ENCODE assay signal across 26 cellular contexts in genomic region chr6:104108587-104108986, GRCh38.
"Had no signal": no experiment of that assay in that cellular context is flagged by ENCODE, and none has a peak within 500 bp of the region (broad histone marks: within the 10 kb centered on the region; RNA-seq: fewer than 3 reads in every experiment).

No MANE protein-coding gene starts in this region.

- H3K36me3 ChIP-seq: colonic mucosa, esophagus muscularis mucosa, esophagus squamous epithelium, gastrocnemius medialis, gastroesophageal sphincter, heart left ventricle, heart right ventricle had no signal

- H3K4me1 ChIP-seq: colonic mucosa, esophagus muscularis mucosa, esophagus squamous epithelium, foreskin keratinocyte, gastrocnemius medialis, gastroesophageal sphincter, heart left ventricle, heart right ventricle had no signal

- H3K9me3 ChIP-seq: colonic mucosa, esophagus squamous epithelium, gastrocnemius medialis had no signal

- H3K4me2 ChIP-seq: hepatocyte had no signal

- H3K9me3 Mint-ChIP-seq: dendritic cell treated with granulocyte-macrophage colony-stimulating factor and Interleukin-4, amounts not matched to agents 40 ng/mL and 50 ng/mL, for 4 days had no signal

- H3K4me3 Mint-ChIP-seq: dendritic cell treated with granulocyte-macrophage colony-stimulating factor and Interleukin-4, amounts not matched to agents 40 ng/mL and 50 ng/mL, for 4 days; effector memory CD8-positive, alpha-beta T cell had no signal

- H3K27ac Mint-ChIP-seq: dendritic cell treated with granulocyte-macrophage colony-stimulating factor and Interleukin-4, amounts not matched to agents 40 ng/mL and 50 ng/mL, for 4 days; effector memory CD8-positive, alpha-beta T cell had no signal

- ATAC-seq: effector memory CD8-positive, alpha-beta T cell; esophagus mucosa; foreskin keratinocyte; gastrocnemius medialis; gastroesophageal sphincter; heart left ventricle; heart right ventricle had no signal

- H3K27ac ChIP-seq: colonic mucosa, coronary artery, dorsolateral prefrontal cortex, epithelial cell of prostate, esophagus muscularis mucosa, esophagus squamous epithelium, foreskin keratinocyte, gastrocnemius medialis, gastroesophageal sphincter, heart left ventricle, heart right ventricle, hepatocyte had no signal

- H3K79me2 ChIP-seq: hepatocyte had no signal

- DNase-seq: colonic mucosa; cortex of kidney; dermis blood vessel endothelial cell; dorsolateral prefrontal cortex; effector CD4-positive, alpha-beta T cell; effector CD8-positive, alpha-beta T cell; effector memory CD4-positive, alpha-beta T cell; effector memory CD8-positive, alpha-beta T cell; erythroblast; esophagus squamous epithelium; foreskin fibroblast; foreskin keratinocyte; foreskin melanocyte; gastrocnemius medialis; glutamatergic neuron; head of caudate nucleus; heart left ventricle; heart right ventricle; hippocampal formation had no signal

- H2AFZ ChIP-seq: hepatocyte had no signal

- H3K4me3 ChIP-seq: colonic mucosa, coronary artery, dorsolateral prefrontal cortex, esophagus muscularis mucosa, esophagus squamous epithelium, gastrocnemius medialis, gastroesophageal sphincter, heart left ventricle, heart right ventricle, hepatocyte had no signal

- H3K27me3 ChIP-seq: colonic mucosa, dorsolateral prefrontal cortex, esophagus muscularis mucosa, esophagus squamous epithelium, foreskin keratinocyte, gastrocnemius medialis, gastroesophageal sphincter, heart left ventricle, heart right ventricle, hepatocyte had no signal

- H3K27me3 Mint-ChIP-seq: dendritic cell treated with granulocyte-macrophage colony-stimulating factor and Interleukin-4, amounts not matched to agents 40 ng/mL and 50 ng/mL, for 4 days; effector memory CD8-positive, alpha-beta T cell had no signal
